Comparison of ENCODE assay signal across 1 cellular context in the genomic region with DNA sequence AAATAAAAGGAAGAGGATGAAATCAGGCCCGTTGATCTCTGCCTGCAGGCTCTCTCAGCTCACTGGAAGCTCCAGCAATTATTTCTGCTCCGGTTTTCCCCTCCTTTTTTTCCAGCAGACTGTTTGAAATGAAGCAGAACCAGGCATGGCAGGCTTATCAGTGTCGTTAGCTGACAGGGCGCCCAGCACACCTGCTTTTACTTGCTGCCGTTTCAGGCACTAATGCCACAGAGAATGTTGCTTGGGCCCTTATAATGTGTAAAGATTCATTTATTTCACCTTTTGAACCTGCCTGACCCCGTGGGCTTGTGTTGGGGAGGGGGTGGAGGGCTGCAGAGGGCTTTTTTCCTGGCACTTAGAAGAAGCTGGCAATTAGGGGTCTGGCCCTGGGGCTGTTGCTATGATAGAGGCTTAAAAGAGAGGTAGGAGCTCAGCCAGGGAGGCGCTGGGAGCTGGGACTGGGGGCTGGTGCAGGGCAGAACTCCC.
TF ChIP-seq lines count a peak whose summit lies in the region.

No MANE protein-coding gene starts in this region.

TF ChIP-seq in SK-N-SH treated with all-trans-retinoic acid at 6 μM for 48 hours, 23 proteins besides CTCF, POLR2A, EP300 and RAD21 (continued from another document):
- TF ChIP-seq, protein P1, sequence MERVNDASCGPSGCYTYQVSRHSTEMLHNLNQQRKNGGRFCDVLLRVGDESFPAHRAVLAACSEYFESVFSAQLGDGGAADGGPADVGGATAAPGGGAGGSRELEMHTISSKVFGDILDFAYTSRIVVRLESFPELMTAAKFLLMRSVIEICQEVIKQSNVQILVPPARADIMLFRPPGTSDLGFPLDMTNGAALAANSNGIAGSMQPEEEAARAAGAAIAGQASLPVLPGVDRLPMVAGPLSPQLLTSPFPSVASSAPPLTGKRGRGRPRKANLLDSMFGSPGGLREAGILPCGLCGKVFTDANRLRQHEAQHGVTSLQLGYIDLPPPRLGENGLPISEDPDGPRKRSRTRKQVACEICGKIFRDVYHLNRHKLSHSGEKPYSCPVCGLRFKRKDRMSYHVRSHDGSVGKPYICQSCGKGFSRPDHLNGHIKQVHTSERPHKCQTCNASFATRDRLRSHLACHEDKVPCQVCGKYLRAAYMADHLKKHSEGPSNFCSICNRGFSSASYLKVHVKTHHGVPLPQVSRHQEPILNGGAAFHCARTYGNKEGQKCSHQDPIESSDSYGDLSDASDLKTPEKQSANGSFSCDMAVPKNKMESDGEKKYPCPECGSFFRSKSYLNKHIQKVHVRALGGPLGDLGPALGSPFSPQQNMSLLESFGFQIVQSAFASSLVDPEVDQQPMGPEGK (CRISPR knock-in tag; IDR thresholded peaks at IDR 0.05; ENCODE audit: borderline replicate concordance), result no peak
- TF ChIP-seq ZNF70 (CRISPR knock-in tag; IDR thresholded peaks at IDR 0.05), result peak; percentile 89
- 0 out of 2 replicates have a peak, but pooled peaks have one; percentile 4 for TF ChIP-seq ZNF565 (CRISPR knock-in tag; conservative IDR thresholded peaks at IDR 0.05; ENCODE audit: low read depth)
- 0 out of 2 replicates have a peak, but pooled peaks have one; percentile 41 for TF ChIP-seq ZNF8 (CRISPR knock-in tag; IDR thresholded peaks at IDR 0.05)
- TF ChIP-seq TOX (CRISPR knock-in tag; IDR thresholded peaks at IDR 0.05; ENCODE audit: borderline replicate concordance), result no peak
- TF ChIP-seq SNAI2 (CRISPR knock-in tag; IDR thresholded peaks at IDR 0.05), result peak; percentile 96
- TF ChIP-seq, protein P2, sequence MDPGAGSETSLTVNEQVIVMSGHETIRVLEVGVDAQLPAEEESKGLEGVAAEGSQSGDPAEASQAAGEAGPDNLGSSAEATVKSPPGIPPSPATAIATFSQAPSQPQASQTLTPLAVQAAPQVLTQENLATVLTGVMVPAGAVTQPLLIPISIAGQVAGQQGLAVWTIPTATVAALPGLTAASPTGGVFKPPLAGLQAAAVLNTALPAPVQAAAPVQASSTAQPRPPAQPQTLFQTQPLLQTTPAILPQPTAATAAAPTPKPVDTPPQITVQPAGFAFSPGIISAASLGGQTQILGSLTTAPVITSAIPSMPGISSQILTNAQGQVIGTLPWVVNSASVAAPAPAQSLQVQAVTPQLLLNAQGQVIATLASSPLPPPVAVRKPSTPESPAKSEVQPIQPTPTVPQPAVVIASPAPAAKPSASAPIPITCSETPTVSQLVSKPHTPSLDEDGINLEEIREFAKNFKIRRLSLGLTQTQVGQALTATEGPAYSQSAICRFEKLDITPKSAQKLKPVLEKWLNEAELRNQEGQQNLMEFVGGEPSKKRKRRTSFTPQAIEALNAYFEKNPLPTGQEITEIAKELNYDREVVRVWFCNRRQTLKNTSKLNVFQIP (CRISPR knock-in tag; IDR thresholded peaks at IDR 0.05; ENCODE audit: borderline replicate concordance, low read depth), result no peak; the same call in 1 of the 2 replicates
- TF ChIP-seq, protein P3, sequence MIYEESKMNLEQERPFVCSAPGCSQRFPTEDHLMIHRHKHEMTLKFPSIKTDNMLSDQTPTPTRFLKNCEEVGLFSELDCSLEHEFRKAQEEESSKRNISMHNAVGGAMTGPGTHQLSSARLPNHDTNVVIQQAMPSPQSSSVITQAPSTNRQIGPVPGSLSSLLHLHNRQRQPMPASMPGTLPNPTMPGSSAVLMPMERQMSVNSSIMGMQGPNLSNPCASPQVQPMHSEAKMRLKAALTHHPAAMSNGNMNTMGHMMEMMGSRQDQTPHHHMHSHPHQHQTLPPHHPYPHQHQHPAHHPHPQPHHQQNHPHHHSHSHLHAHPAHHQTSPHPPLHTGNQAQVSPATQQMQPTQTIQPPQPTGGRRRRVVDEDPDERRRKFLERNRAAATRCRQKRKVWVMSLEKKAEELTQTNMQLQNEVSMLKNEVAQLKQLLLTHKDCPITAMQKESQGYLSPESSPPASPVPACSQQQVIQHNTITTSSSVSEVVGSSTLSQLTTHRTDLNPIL (CRISPR knock-in tag; IDR thresholded peaks at IDR 0.05; ENCODE audit: low read depth), result no peak
- TF ChIP-seq, protein P4, sequence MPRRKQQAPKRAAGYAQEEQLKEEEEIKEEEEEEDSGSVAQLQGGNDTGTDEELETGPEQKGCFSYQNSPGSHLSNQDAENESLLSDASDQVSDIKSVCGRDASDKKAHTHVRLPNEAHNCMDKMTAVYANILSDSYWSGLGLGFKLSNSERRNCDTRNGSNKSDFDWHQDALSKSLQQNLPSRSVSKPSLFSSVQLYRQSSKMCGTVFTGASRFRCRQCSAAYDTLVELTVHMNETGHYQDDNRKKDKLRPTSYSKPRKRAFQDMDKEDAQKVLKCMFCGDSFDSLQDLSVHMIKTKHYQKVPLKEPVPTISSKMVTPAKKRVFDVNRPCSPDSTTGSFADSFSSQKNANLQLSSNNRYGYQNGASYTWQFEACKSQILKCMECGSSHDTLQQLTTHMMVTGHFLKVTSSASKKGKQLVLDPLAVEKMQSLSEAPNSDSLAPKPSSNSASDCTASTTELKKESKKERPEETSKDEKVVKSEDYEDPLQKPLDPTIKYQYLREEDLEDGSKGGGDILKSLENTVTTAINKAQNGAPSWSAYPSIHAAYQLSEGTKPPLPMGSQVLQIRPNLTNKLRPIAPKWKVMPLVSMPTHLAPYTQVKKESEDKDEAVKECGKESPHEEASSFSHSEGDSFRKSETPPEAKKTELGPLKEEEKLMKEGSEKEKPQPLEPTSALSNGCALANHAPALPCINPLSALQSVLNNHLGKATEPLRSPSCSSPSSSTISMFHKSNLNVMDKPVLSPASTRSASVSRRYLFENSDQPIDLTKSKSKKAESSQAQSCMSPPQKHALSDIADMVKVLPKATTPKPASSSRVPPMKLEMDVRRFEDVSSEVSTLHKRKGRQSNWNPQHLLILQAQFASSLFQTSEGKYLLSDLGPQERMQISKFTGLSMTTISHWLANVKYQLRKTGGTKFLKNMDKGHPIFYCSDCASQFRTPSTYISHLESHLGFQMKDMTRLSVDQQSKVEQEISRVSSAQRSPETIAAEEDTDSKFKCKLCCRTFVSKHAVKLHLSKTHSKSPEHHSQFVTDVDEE (CRISPR knock-in tag; IDR thresholded peaks at IDR 0.05), result peak; percentile 94
- 0 out of 2 replicates have a peak, but pooled peaks have one; percentile 21 for TF ChIP-seq ESRRG (CRISPR knock-in tag; IDR thresholded peaks at IDR 0.05)
- TF ChIP-seq ISL1 (CRISPR knock-in tag; IDR thresholded peaks at IDR 0.05), result peak; percentile 55; the same call in 1 of the 2 replicates
- TF ChIP-seq ARNTL (CRISPR knock-in tag; IDR thresholded peaks at IDR 0.05; ENCODE audit: borderline replicate concordance, low read depth), result no peak
- no peak for TF ChIP-seq CSDC2 (CRISPR knock-in tag; IDR thresholded peaks at IDR 0.05)
- TF ChIP-seq GLIS3 (CRISPR knock-in tag; IDR thresholded peaks at IDR 0.05), result peak; percentile 77; the same call in 1 of the 2 replicates
- TF ChIP-seq TCF4 (CRISPR knock-in tag; IDR thresholded peaks at IDR 0.05; ENCODE audit: borderline replicate concordance), result peak; percentile 99
